ENCODE assay signal across 31 cellular contexts in the genomic region with DNA sequence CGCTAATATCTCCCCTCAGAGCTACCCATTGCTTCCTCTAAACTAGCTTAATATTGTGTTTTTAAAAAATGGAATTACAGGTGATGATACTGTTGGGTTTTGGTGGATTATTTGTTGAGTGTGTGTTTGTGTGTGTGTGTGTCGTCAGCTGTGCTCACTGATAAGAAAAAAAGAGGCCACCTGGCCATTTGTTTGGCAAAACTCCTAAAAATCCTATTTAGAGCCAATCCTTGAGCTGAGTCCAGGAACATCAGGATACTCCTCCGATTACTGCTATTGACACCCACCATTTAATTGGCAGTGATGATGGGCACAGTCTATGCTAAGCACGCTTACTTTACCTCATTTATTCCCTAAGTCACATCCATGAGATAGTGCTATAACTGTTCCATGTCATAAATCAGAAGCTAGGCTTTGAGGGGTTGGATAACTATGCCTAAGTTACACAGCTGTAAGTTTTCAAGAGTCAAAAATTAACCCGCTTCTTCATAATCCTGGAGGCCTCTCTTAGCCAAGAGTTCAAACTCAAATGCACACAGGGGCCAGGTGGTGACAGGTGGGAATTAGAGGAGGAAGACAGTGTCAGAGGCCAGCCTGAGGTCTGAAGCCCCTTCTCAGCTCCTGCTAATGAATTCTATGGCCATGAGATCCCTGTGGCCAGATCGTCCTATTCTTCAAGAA.
"Had no signal": no experiment of that assay in that cellular context is flagged by ENCODE, and none has a peak within 500 bp of the region (broad histone marks: within the 10 kb centered on the region; RNA-seq: fewer than 3 reads in every experiment).

No MANE protein-coding gene starts in this region.

- H3K27me3 ChIP-seq: ascending aorta, pancreas, sigmoid colon, thyroid gland, upper lobe of left lung had no signal

- H3K9me3 Mint-ChIP-seq: activated CD4-positive, alpha-beta T cell treated with anti-CD3 and anti-CD28 coated beads, Interleukin-2, amount 10 ng/mL, durations not matched to agents 24 days and 14 days; activated naive CD8-positive, alpha-beta T cell treated with anti-CD3 and anti-CD28 coated beads for 36 hours; effector memory CD8-positive, alpha-beta T cell; natural killer cell treated with Interleukin-12 subunit alpha and Interleukin-12 subunit beta and Interleukin-15 and Interleukin-18, amount 100 ng/mL, for 72 hours; stimulated activated naive CD8-positive, alpha-beta T cell treated with anti-CD3 and anti-CD28 coated beads, Interleukin-15, amount 100 ng/mL, for 72 hours had no signal

- H3K36me3 ChIP-seq: ascending aorta, lower lobe of right lung, pancreas, prostate gland, sigmoid colon, thyroid gland, upper lobe of left lung had no signal

- H3K27ac Mint-ChIP-seq: activated CD4-positive, alpha-beta memory T cell treated with anti-CD3 and anti-CD28 coated beads, Interleukin-2, amount 10 ng/mL, durations not matched to agents 7 days and 5 days; activated CD4-positive, alpha-beta T cell treated with anti-CD3 and anti-CD28 coated beads, Interleukin-2, amount 10 ng/mL, durations not matched to agents 24 days and 14 days; activated naive CD8-positive, alpha-beta T cell treated with anti-CD3 and anti-CD28 coated beads for 36 hours; brain; effector memory CD8-positive, alpha-beta T cell; natural killer cell treated with Interleukin-12 subunit alpha and Interleukin-12 subunit beta and Interleukin-15 and Interleukin-18, amount 100 ng/mL, for 72 hours; stimulated activated memory B cell treated with anti-CD40 and anti-IgM and Interleukin-4, amounts not matched to agents 10 μg/mL and 1 μg/mL and 100 μg/mL, for 72 hours; stimulated activated naive CD8-positive, alpha-beta T cell treated with anti-CD3 and anti-CD28 coated beads, Interleukin-15, amount 100 ng/mL, for 72 hours had no signal

- H3K36me3 Mint-ChIP-seq: activated naive CD8-positive, alpha-beta T cell treated with anti-CD3 and anti-CD28 coated beads for 36 hours; brain; natural killer cell treated with Interleukin-12 subunit alpha and Interleukin-12 subunit beta and Interleukin-15 and Interleukin-18, amount 100 ng/mL, for 72 hours; stimulated activated memory B cell treated with anti-CD40 and anti-IgM and Interleukin-4, amounts not matched to agents 10 μg/mL and 1 μg/mL and 100 μg/mL, for 72 hours had no signal

- H3K4me3 Mint-ChIP-seq: activated CD4-positive, alpha-beta memory T cell treated with anti-CD3 and anti-CD28 coated beads, Interleukin-2, amount 10 ng/mL, durations not matched to agents 7 days and 5 days; activated CD4-positive, alpha-beta T cell treated with anti-CD3 and anti-CD28 coated beads, Interleukin-2, amount 10 ng/mL, durations not matched to agents 24 days and 14 days; activated naive CD8-positive, alpha-beta T cell treated with anti-CD3 and anti-CD28 coated beads for 36 hours; brain; effector memory CD8-positive, alpha-beta T cell; natural killer cell treated with Interleukin-12 subunit alpha and Interleukin-12 subunit beta and Interleukin-15 and Interleukin-18, amount 100 ng/mL, for 72 hours; stimulated activated memory B cell treated with anti-CD40 and anti-IgM and Interleukin-4, amounts not matched to agents 10 μg/mL and 1 μg/mL and 100 μg/mL, for 72 hours; stimulated activated naive CD8-positive, alpha-beta T cell treated with anti-CD3 and anti-CD28 coated beads, Interleukin-15, amount 100 ng/mL, for 72 hours had no signal

- H3K4me1 ChIP-seq: ascending aorta, lower lobe of right lung, pancreas, prostate gland, sigmoid colon, thyroid gland, upper lobe of left lung had no signal

- H3K4me1 Mint-ChIP-seq: activated CD4-positive, alpha-beta memory T cell treated with anti-CD3 and anti-CD28 coated beads, Interleukin-2, amount 10 ng/mL, durations not matched to agents 7 days and 5 days; activated CD4-positive, alpha-beta T cell treated with anti-CD3 and anti-CD28 coated beads, Interleukin-2, amount 10 ng/mL, durations not matched to agents 24 days and 14 days; activated naive CD8-positive, alpha-beta T cell treated with anti-CD3 and anti-CD28 coated beads for 36 hours; brain; stimulated activated memory B cell treated with anti-CD40 and anti-IgM and Interleukin-4, amounts not matched to agents 10 μg/mL and 1 μg/mL and 100 μg/mL, for 72 hours; stimulated activated naive CD8-positive, alpha-beta T cell treated with anti-CD3 and anti-CD28 coated beads, Interleukin-15, amount 100 ng/mL, for 72 hours had no signal

- DNase-seq: activated CD4-positive, alpha-beta memory T cell treated with anti-CD3 and anti-CD28 coated beads, Interleukin-2, amount 10 ng/mL, durations not matched to agents 7 days and 5 days; activated CD4-positive, alpha-beta T cell treated with anti-CD3 and anti-CD28 coated beads, Interleukin-2, amount 10 ng/mL, durations not matched to agents 24 days and 14 days; activated CD4-positive, CD25-positive, alpha-beta regulatory T cell treated with anti-CD3 and anti-CD28 coated beads, Interleukin-2, amount 50 U/mL, for 72 hours; activated naive CD4-positive, alpha-beta T cell treated with Interleukin-2 at 50 U/mL for 16 hours; activated naive CD8-positive, alpha-beta T cell treated with anti-CD3 and anti-CD28 coated beads for 36 hours; activated T-cell treated with anti-CD3 and anti-CD28 coated beads, Interleukin-2, amount 50 U/mL, for 48 hours; caudate nucleus; cortex of kidney; effector memory CD8-positive, alpha-beta T cell; head of caudate nucleus; hippocampal formation; left colon; lower lobe of right lung; mucosa of descending colon; pancreas; retina; sigmoid colon; small intestine; stimulated activated CD4-positive, alpha-beta T cell treated with anti-CD3 and anti-CD28 coated beads, Interleukin-1b, Interleukin-23, amount 100 ng/mL, for 48 hours; stimulated activated CD4-positive, alpha-beta T cell treated with anti-CD3 and anti-CD28 coated beads, Interleukin-4, amount 100 ng/mL, for 4 hours; stimulated activated CD8-positive, alpha-beta memory T cell treated with anti-CD3 and anti-CD28 coated beads, Interleukin-4, amount 100 ng/mL, for 48 hours; stimulated activated naive CD8-positive, alpha-beta T cell treated with anti-CD3 and anti-CD28 coated beads, Interleukin-15, amount 100 ng/mL, for 72 hours; substantia nigra; T-helper 2 cell; upper lobe of left lung had no signal

- H3K27me3 Mint-ChIP-seq: activated CD4-positive, alpha-beta T cell treated with anti-CD3 and anti-CD28 coated beads, Interleukin-2, amount 10 ng/mL, durations not matched to agents 24 days and 14 days; brain; stimulated activated memory B cell treated with anti-CD40 and anti-IgM and Interleukin-4, amounts not matched to agents 10 μg/mL and 1 μg/mL and 100 μg/mL, for 72 hours had no signal

- H3K4me3 ChIP-seq: ascending aorta, lower lobe of right lung, mucosa of descending colon, pancreas, prostate gland, sigmoid colon, thyroid gland, upper lobe of left lung had no signal

- ATAC-seq: effector memory CD8-positive, alpha-beta T cell; left colon; lower lobe of right lung; mucosa of descending colon; natural killer cell treated with Interleukin-12 subunit alpha and Interleukin-12 subunit beta and Interleukin-15 and Interleukin-18, amount 100 ng/mL, for 72 hours; stimulated activated memory B cell treated with anti-CD40 and anti-IgM and Interleukin-4, amounts not matched to agents 10 μg/mL and 1 μg/mL and 100 μg/mL, for 72 hours; stimulated activated naive CD8-positive, alpha-beta T cell treated with anti-CD3 and anti-CD28 coated beads, Interleukin-15, amount 100 ng/mL, for 72 hours had no signal

- H3K9me3 ChIP-seq: ascending aorta, lower lobe of right lung, mucosa of descending colon, pancreas, prostate gland, sigmoid colon, thyroid gland, upper lobe of left lung had no signal

- H3K27ac ChIP-seq: ascending aorta, lower lobe of right lung, pancreas, prostate gland, sigmoid colon, thyroid gland, upper lobe of left lung had no signal
